ENCODE assay signal across 7 cellular contexts in the genomic region with DNA sequence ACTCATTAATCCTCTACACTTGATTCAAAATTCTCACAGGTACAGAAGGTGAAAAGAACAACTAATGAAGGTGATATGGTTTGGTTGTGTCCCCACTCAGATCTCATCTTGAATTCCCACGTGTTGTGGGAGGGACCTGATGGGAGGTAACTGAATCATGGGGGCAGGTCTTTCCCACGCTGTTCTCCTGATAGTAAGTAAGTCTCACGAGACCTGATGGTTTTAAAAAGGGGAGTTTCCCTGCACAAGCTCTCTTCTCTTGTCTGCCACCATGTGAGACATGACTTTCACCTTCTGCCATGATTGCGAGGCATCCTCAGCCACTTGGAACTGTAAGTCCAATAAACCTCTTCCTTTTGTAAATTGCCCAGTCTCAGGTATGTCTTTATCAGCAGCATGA. TPM values are rescaled to one million over a fixed set of nuclear protein-coding genes. Genes with fewer than 3 reads are reported as not detected.
DNase-seq lines count a peak whose midpoint lies in the region; ATAC-seq and TF ChIP-seq lines count a peak whose summit lies in the region.
"Not testable (repeated sequence)": the region's sequence is repeated elsewhere in the genome, so short reads cannot be mapped to it uniquely, and the experiment has no call there.

No MANE protein-coding gene starts in this region.

- not testable (repeated sequence) for H2BK120ac ChIP-seq in mesenchymal stem cell (ENCODE audit: low read depth, low read length)

- peak overlapping the region; percentile 89; the same call in 1 of the 2 replicates for H3K4me2 ChIP-seq in PC-3 (ENCODE audit: low read length)
- peak overlapping the region; percentile 94 for H3K4me2 ChIP-seq in mammary epithelial cell (ENCODE audit: insufficient read depth, low read depth, low read length)
- H3K4me2 ChIP-seq in mesenchymal stem cell (ENCODE audit: low read length, poor library complexity, severe bottlenecking) = not testable (repeated sequence)

- not testable (repeated sequence) for H4K91ac ChIP-seq in mesenchymal stem cell (ENCODE audit: low read length)

- H3K27me3 Mint-ChIP-seq in CD4-positive, alpha-beta T cell; activated naive CD8-positive, alpha-beta T cell treated with anti-CD3 and anti-CD28 coated beads, Interleukin-2, amount 10 ng/mL, durations not matched to agents 7 days and 5 days: not testable (repeated sequence)

- H3K18ac ChIP-seq in mesenchymal stem cell (ENCODE audit: low read depth in 1 of 2, low read length in 2 of 2) = not testable (repeated sequence)

- BruUV-seq in PC-3 (replicated peaks; lab: Mats Ljungman, UMichigan); mammary epithelial cell (replicated peaks; lab: Mats Ljungman, UMichigan): not testable (repeated sequence)

- H4K20me1 ChIP-seq in PC-3 (ENCODE audit: low read length); mammary epithelial cell (ENCODE audit: insufficient read depth, low read length): not testable (repeated sequence)

- not testable (repeated sequence) for H2BK5ac ChIP-seq in mesenchymal stem cell (ENCODE audit: low read depth, low read length, poor library complexity, severe bottlenecking)

- H3K9me3 Mint-ChIP-seq in CD4-positive, alpha-beta T cell; stimulated activated effector memory CD8-positive, alpha-beta T cell treated with anti-CD3 and anti-CD28 coated beads, Interleukin-12 subunit alpha, Interleukin-12 subunit beta, amount 100 ng/mL, for 72 hours: not testable (repeated sequence)
- H3K9me3 Mint-ChIP-seq in activated naive CD8-positive, alpha-beta T cell treated with anti-CD3 and anti-CD28 coated beads, Interleukin-2, amount 10 ng/mL, durations not matched to agents 7 days and 5 days = peaks cover 12% of the 10 kb centered on the region

- not testable (repeated sequence) for H3F3A ChIP-seq in PC-3 (ENCODE audit: low read length, unreplicated experiment)

- not testable (repeated sequence) for H3K4me3 Mint-ChIP-seq in CD4-positive, alpha-beta T cell
- H3K4me3 Mint-ChIP-seq in activated naive CD8-positive, alpha-beta T cell treated with anti-CD3 and anti-CD28 coated beads, Interleukin-2, amount 10 ng/mL, durations not matched to agents 7 days and 5 days = peak overlapping the region; percentile 93
- peak overlapping the region; percentile 79 for H3K4me3 Mint-ChIP-seq in stimulated activated effector memory CD8-positive, alpha-beta T cell treated with anti-CD3 and anti-CD28 coated beads, Interleukin-12 subunit alpha, Interleukin-12 subunit beta, amount 100 ng/mL, for 72 hours

- peaks cover 27% of the 10 kb centered on the region for H3K4me1 ChIP-seq in PC-3 (ENCODE audit: insufficient read depth, low read length)
- H3K4me1 ChIP-seq in mammary epithelial cell (ENCODE audit: insufficient read depth, low read length) = peaks cover 23% of the 10 kb centered on the region
- not testable (repeated sequence) for H3K4me1 ChIP-seq in mesenchymal stem cell (ENCODE audit: control insufficient read depth, insufficient read depth, low read depth, low read length)

- intact Hi-C loops in CD4-positive, alpha-beta T cell (cut with DNase I, micrococcal nuclease); PC-3 (cut with micrococcal nuclease); mammary epithelial cell (cut with micrococcal nuclease): not testable (repeated sequence)

- in situ Hi-C loops in mammary epithelial cell (cut with MboI; ENCODE audit: low sequenced_read_pairs in 2 of 2) = not testable (repeated sequence)

- CTCF ChIA-PET in CD4-positive, alpha-beta T cell (lab: Charles Lee); PC-3 (lab: Charles Lee); mammary epithelial cell (lab: Charles Lee; ENCODE audit: low non-redundant PET): not testable (repeated sequence)

- peaks cover 36% of the 10 kb centered on the region for H3K4me1 Mint-ChIP-seq in CD4-positive, alpha-beta T cell (ENCODE audit: low read depth)
- H3K4me1 Mint-ChIP-seq in activated naive CD8-positive, alpha-beta T cell treated with anti-CD3 and anti-CD28 coated beads, Interleukin-2, amount 10 ng/mL, durations not matched to agents 7 days and 5 days = peaks cover 36% of the 10 kb centered on the region
- H3K4me1 Mint-ChIP-seq in stimulated activated effector memory CD8-positive, alpha-beta T cell treated with anti-CD3 and anti-CD28 coated beads, Interleukin-12 subunit alpha, Interleukin-12 subunit beta, amount 100 ng/mL, for 72 hours = peaks cover 46% of the 10 kb centered on the region

- not testable (repeated sequence) for H3K79me1 ChIP-seq in mesenchymal stem cell (replicated peaks; ENCODE audit: low read length, poor library complexity, severe bottlenecking)

- 94% methylated on average over 4 of the region's 4 CpGs for WGBS in mammary epithelial cell (ENCODE audit: low coverage, missing lambda C conversion rate)
- WGBS in mesenchymal stem cell = 94% methylated on average over 3 of the region's 4 CpGs

- POLR2A ChIA-PET in CD4-positive, alpha-beta T cell (lab: Charles Lee); activated naive CD8-positive, alpha-beta T cell treated with anti-CD3 and anti-CD28 coated beads, Interleukin-2, amount 10 ng/mL, durations not matched to agents 7 days and 5 days (lab: Charles Lee): not testable (repeated sequence)
- POLR2A ChIA-PET in PC-3 (lab: Charles Lee; ENCODE audit: unreplicated experiment) = interaction anchor here (0.7 kb wide), 1 partner anchor 11 kb away, joined by 3 read pairs; no protein-coding TSS in a partner anchor

- peaks cover 50% of the 10 kb centered on the region for H3K36me3 Mint-ChIP-seq in CD4-positive, alpha-beta T cell (ENCODE audit: low read depth)
- peaks cover 51% of the 10 kb centered on the region for H3K36me3 Mint-ChIP-seq in activated naive CD8-positive, alpha-beta T cell treated with anti-CD3 and anti-CD28 coated beads, Interleukin-2, amount 10 ng/mL, durations not matched to agents 7 days and 5 days
- peaks cover 71% of the 10 kb centered on the region for H3K36me3 Mint-ChIP-seq in stimulated activated effector memory CD8-positive, alpha-beta T cell treated with anti-CD3 and anti-CD28 coated beads, Interleukin-12 subunit alpha, Interleukin-12 subunit beta, amount 100 ng/mL, for 72 hours

- not testable (repeated sequence) for H3K9me2 ChIP-seq in PC-3 (replicated peaks; ENCODE audit: low read length)

- not testable (repeated sequence) for H3K9ac ChIP-seq in PC-3 (ENCODE audit: low read length); mammary epithelial cell (ENCODE audit: insufficient read depth, low read length)
- peak overlapping the region; percentile 96 for H3K9ac ChIP-seq in mesenchymal stem cell (ENCODE audit: low read length)

- peak overlapping the region; percentile 31 for H3K27ac Mint-ChIP-seq in CD4-positive, alpha-beta T cell
- H3K27ac Mint-ChIP-seq in activated naive CD8-positive, alpha-beta T cell treated with anti-CD3 and anti-CD28 coated beads, Interleukin-2, amount 10 ng/mL, durations not matched to agents 7 days and 5 days = not testable (repeated sequence)
- H3K27ac Mint-ChIP-seq in stimulated activated effector memory CD8-positive, alpha-beta T cell treated with anti-CD3 and anti-CD28 coated beads, Interleukin-12 subunit alpha, Interleukin-12 subunit beta, amount 100 ng/mL, for 72 hours = peak overlapping the region; percentile 56

- not testable (repeated sequence) for H3K14ac ChIP-seq in mesenchymal stem cell (ENCODE audit: low read length in 2 of 2)

- not testable (repeated sequence) for H3K9me3 ChIP-seq in CD4-positive, alpha-beta T cell (ENCODE audit: control insufficient read depth, low read length); PC-3 (ENCODE audit: low read length); mammary epithelial cell (replicated peaks; ENCODE audit: insufficient read depth, low read length)
- peaks cover 11% of the 10 kb centered on the region for H3K9me3 ChIP-seq in mesenchymal stem cell (ENCODE audit: control insufficient read depth, low read length)

- not testable (repeated sequence) for H2BK12ac ChIP-seq in mesenchymal stem cell (ENCODE audit: low read length in 2 of 2)

- not testable (repeated sequence) for H3K23ac ChIP-seq in mesenchymal stem cell (ENCODE audit: low read length in 2 of 2)

- H3K36me3 ChIP-seq in PC-3 (ENCODE audit: low read depth, low read length) (peaks cover 32% of the 10 kb centered on the region), mesenchymal stem cell (ENCODE audit: control insufficient read depth in 1 of 2, insufficient read depth in 2 of 2, low read depth in 1 of 2, low read length in 2 of 2) (peaks cover 0 to 44% of the 10 kb centered on the region in 2 experiments)
- not testable (repeated sequence) for H3K36me3 ChIP-seq in mammary epithelial cell (ENCODE audit: insufficient read depth, low read length)

- not testable (repeated sequence) for ATAC-seq in CD4-positive, alpha-beta T cell (ENCODE audit: poor library complexity); PC-3; activated naive CD8-positive, alpha-beta T cell treated with anti-CD3 and anti-CD28 coated beads, Interleukin-2, amount 10 ng/mL, durations not matched to agents 7 days and 5 days (ENCODE audit: low read depth); stimulated activated effector memory CD8-positive, alpha-beta T cell treated with anti-CD3 and anti-CD28 coated beads, Interleukin-12 subunit alpha, Interleukin-12 subunit beta, amount 100 ng/mL, for 72 hours

- H3K4me3 ChIP-seq in PC-3 (ENCODE audit: low read length) (peak overlapping the region; percentile 69), fibroblast of pulmonary artery (replicated peaks; ENCODE audit: low read depth, low read length) (peak overlapping the region; percentile 66), mesenchymal stem cell (ENCODE audit: insufficient read depth in 1 of 2, low read depth in 1 of 2, low read length in 2 of 2) (peak overlapping the region in 1 of 2 experiments; percentile 83)
- not testable (repeated sequence) for H3K4me3 ChIP-seq in mammary epithelial cell (replicated peaks in 1 of 3; ENCODE audit: insufficient read depth in 1 of 3, low read depth in 2 of 3, low read length in 3 of 3)

- H3K79me2 ChIP-seq in PC-3 (ENCODE audit: low read length) (peaks cover 69% of the 10 kb centered on the region), mammary epithelial cell (ENCODE audit: insufficient read depth, low read length) (peaks cover 62% of the 10 kb centered on the region)

- not testable (repeated sequence) for H3K27me3 ChIP-seq in CD4-positive, alpha-beta T cell (ENCODE audit: control insufficient read depth, insufficient read depth, low read length); PC-3 (ENCODE audit: low read length); mammary epithelial cell (ENCODE audit: insufficient read depth, low read length); mesenchymal stem cell (ENCODE audit: control insufficient read depth in 1 of 2, insufficient read depth in 1 of 2, low read length in 2 of 2)

- not testable (repeated sequence) for TF ChIP-seq CTCF in CD4-positive, alpha-beta T cell (IDR thresholded peaks at IDR 0.05); PC-3 (conservative IDR thresholded peaks at IDR 0.05; ENCODE audit: low read depth, low read length); mammary epithelial cell (conservative IDR thresholded peaks at IDR 0.05 in 1 of 2, IDR thresholded peaks at IDR 0.05 in 1 of 2; ENCODE audit: extremely low read depth in 1 of 2, insufficient read depth in 1 of 2, low read depth in 1 of 2, low read length in 2 of 2); fibroblast of pulmonary artery (IDR thresholded peaks at IDR 0.05; ENCODE audit: low read length, missing control alignments)

- DNase-seq in CD4-positive, alpha-beta T cell; PC-3; activated naive CD8-positive, alpha-beta T cell treated with anti-CD3 and anti-CD28 coated beads, Interleukin-2, amount 10 ng/mL, durations not matched to agents 7 days and 5 days; mammary epithelial cell; fibroblast of pulmonary artery (ENCODE audit: low read depth); mesenchymal stem cell; stimulated activated effector memory CD8-positive, alpha-beta T cell treated with anti-CD3 and anti-CD28 coated beads, Interleukin-12 subunit alpha, Interleukin-12 subunit beta, amount 100 ng/mL, for 72 hours (ENCODE audit: low spot score in 2 of 2): not testable (repeated sequence)

- dilution Hi-C loops in mammary epithelial cell (cut with HindIII; ENCODE audit: low sequenced_read_pairs) = not testable (repeated sequence)

- H4K8ac ChIP-seq in mesenchymal stem cell (ENCODE audit: low read length) = not testable (repeated sequence)

- H2BK15ac ChIP-seq in mesenchymal stem cell (ENCODE audit: low read depth, poor library complexity, severe bottlenecking) = not testable (repeated sequence)

- not testable (repeated sequence) for H2AK5ac ChIP-seq in mesenchymal stem cell (ENCODE audit: low read length, severe bottlenecking)

- H3K4ac ChIP-seq in mesenchymal stem cell (ENCODE audit: low read depth in 1 of 2, low read length in 2 of 2) = not testable (repeated sequence)

- H2AFZ ChIP-seq in PC-3 (ENCODE audit: low read length); mammary epithelial cell (ENCODE audit: low read depth, low read length); mesenchymal stem cell (ENCODE audit: low read depth, low read length): not testable (repeated sequence)

- H3K27ac ChIP-seq in CD4-positive, alpha-beta T cell (ENCODE audit: low read depth, low read length); PC-3 (ENCODE audit: low read length); mammary epithelial cell (ENCODE audit: insufficient read depth, low read depth, low read length); mesenchymal stem cell (ENCODE audit: low read length, poor library complexity, severe bottlenecking): not testable (repeated sequence)

RNA-seq across cellular contexts. Expression of a gene that starts 2.7 kb away (rescaled TPM):
- 1 to 10 TPM; 3.7 to 4.4 TPM for total RNA-seq in CD4-positive, alpha-beta T cell
- 56.6 and 57.7 TPM in 2 replicates for total RNA-seq in PC-3 (2014; rRNA removed)
- total RNA-seq in activated naive CD8-positive, alpha-beta T cell treated with anti-CD3 and anti-CD28 coated beads, Interleukin-2, amount 10 ng/mL, durations not matched to agents 7 days and 5 days = 10 to 100 TPM; 37.5 to 41.1 TPM
- total RNA-seq in mammary epithelial cell = 10 to 100 TPM; 39.0 to 80.9 TPM
- polyA plus RNA-seq in mammary epithelial cell = 31.0 TPM
- 33.5 TPM for polyA minus RNA-seq in mammary epithelial cell
- 18.4 TPM for polyA plus RNA-seq in mesenchymal stem cell (2013, experiment 1 of 2)
- 18.6 TPM for polyA plus RNA-seq in mesenchymal stem cell (2013, experiment 2 of 2)

Comparison
In these comparisons a context has a peak if more than half of its experiments do, and no peak if none do; other contexts are left out.
1. RNA of a gene that starts 2.7 kb away (total RNA-seq): 39.0 to 80.9 TPM in mammary epithelial cell, 56.6 to 57.7 TPM in PC-3 and 37.5 to 41.1 TPM in activated naive CD8-positive, alpha-beta T cell treated with anti-CD3 and anti-CD28 coated beads, Interleukin-2, amount 10 ng/mL, durations not matched to agents 7 days and 5 days; 3.7 to 4.4 TPM in CD4-positive, alpha-beta T cell; every median in the first group is over 4 times any median in the second.